ENCODE assay signal across 13 cellular contexts in genomic region chr2:217927601-217928323, GRCh38.
DNase-seq lines count a peak whose midpoint lies in the region; ATAC-seq and TF ChIP-seq lines count a peak whose summit lies in the region.
"Had no signal": no experiment of that assay in that cellular context is flagged by ENCODE, and none has a peak within 500 bp of the region (broad histone marks: within the 10 kb centered on the region; RNA-seq: fewer than 3 reads in every experiment).

No MANE protein-coding gene starts in this region.

- peak overlapping the region; percentile 27 to 71 (median 66) for H3K9ac ChIP-seq in skeletal muscle tissue (ENCODE audit: low read depth in 1 of 3, low read length in 3 of 3)

- H3K27me3 ChIP-seq in AG04450 (ENCODE audit: control insufficient read depth, insufficient read depth, low read length) (no peaks in the 10 kb centered on the region), right lobe of liver (no peaks in the 10 kb centered on the region), skeletal muscle tissue (ENCODE audit: control insufficient read depth in 3 of 3, insufficient read depth in 3 of 3, low read length in 3 of 3) (no peaks in the 10 kb centered on the region)

- H3K36me3 ChIP-seq in right lobe of liver (peaks cover 0 to 9% (median 0%) of the 10 kb centered on the region in 4 donors), skeletal muscle tissue (ENCODE audit: control insufficient read depth in 3 of 3, insufficient read depth in 3 of 3, low read length in 3 of 3) (no peaks in the 10 kb centered on the region)

- no peak overlapping the region for H3K27ac Mint-ChIP-seq in mesothelial cell of epicardium
- H3K27ac Mint-ChIP-seq: activated B cell treated with CpG ODN at 0.5 μM for 24 hours; activated naive CD8-positive, alpha-beta T cell treated with anti-CD3 and anti-CD28 coated beads, Interleukin-2, amount 50 U/mL, for 24 hours had no signal

- no peaks in the 10 kb centered on the region for H3K9me3 Mint-ChIP-seq in mesothelial cell of epicardium
- H3K9me3 Mint-ChIP-seq: activated B cell treated with CpG ODN at 0.5 μM for 24 hours; activated naive CD8-positive, alpha-beta T cell treated with anti-CD3 and anti-CD28 coated beads, Interleukin-2, amount 50 U/mL, for 24 hours had no signal

- no peak for ATAC-seq in right lobe of liver
- no peak for ATAC-seq in GM21529 (IDR thresholded peaks at IDR 0.05; ENCODE audit: unreplicated experiment)
- ATAC-seq: activated naive CD8-positive, alpha-beta T cell treated with anti-CD3 and anti-CD28 coated beads, Interleukin-2, amount 50 U/mL, for 24 hours had no signal

- H3K4me1 ChIP-seq in right lobe of liver: peaks cover 0 to 87% (median 38%) of the 10 kb centered on the region in 4 donors
- H3K4me1 ChIP-seq in skeletal muscle tissue (ENCODE audit: control insufficient read depth in 3 of 3, insufficient read depth in 3 of 3, low read length in 3 of 3): peaks cover 74 to 84% (median 76%) of the 10 kb centered on the region in 3 donors

- TF ChIP-seq CTCF in AG04450 (IDR thresholded peaks at IDR 0.05; ENCODE audit: low read depth, low read length) (no peak), right lobe of liver (IDR thresholded peaks at IDR 0.05) (no peak), mesothelial cell of epicardium (IDR thresholded peaks at IDR 0.05; ENCODE audit: unreplicated experiment) (no peak)

- CTCF ChIA-PET in AG04450 (lab: Charles Lee): no interaction called here

- no peaks in the 10 kb centered on the region for H3K36me3 Mint-ChIP-seq in mesothelial cell of epicardium

- H3K4me3 Mint-ChIP-seq in mesothelial cell of epicardium: no peak overlapping the region
- H3K4me3 Mint-ChIP-seq: activated B cell treated with CpG ODN at 0.5 μM for 24 hours; activated naive CD8-positive, alpha-beta T cell treated with anti-CD3 and anti-CD28 coated beads, Interleukin-2, amount 50 U/mL, for 24 hours had no signal

- WGBS in right lobe of liver (ENCODE audit: insufficient coverage, low coverage, low lambda C conversion rate, missing lambda C conversion rate): 52% methylated on average over 2 of the region's 2 CpGs

- H3K4me1 Mint-ChIP-seq in mesothelial cell of epicardium: peaks cover 71% of the 10 kb centered on the region
- H3K4me1 Mint-ChIP-seq: activated B cell treated with CpG ODN at 0.5 μM for 24 hours had no signal

- peak overlapping the region; percentile 39 for H3K27ac ChIP-seq in AG04450 (ENCODE audit: low read depth, low read length)
- H3K27ac ChIP-seq in cingulate gyrus (ENCODE audit: low read depth, low read length): peak overlapping the region; percentile 1
- peak overlapping the region; percentile 89 to 97 (median 92) for H3K27ac ChIP-seq in right lobe of liver
- peak overlapping the region; percentile 87 for H3K27ac ChIP-seq in skeletal muscle tissue (ENCODE audit: low read depth, low read length)

- DNase-seq in AG04450 (ENCODE audit: low read depth, low spot score) (no peak), right lobe of liver (no peak), NCI-H526 (lab: John Stamatoyannopoulos, UW) (no peak), mesothelial cell of epicardium (ENCODE audit: low spot score in 2 of 2, unreplicated experiment in 2 of 2) (no peak), kidney glomerular epithelial cell (lab: John Stamatoyannopoulos, UW) (no peak)
- DNase-seq: activated B cell treated with CpG ODN at 0.5 μM for 24 hours; activated naive CD8-positive, alpha-beta T cell treated with anti-CD3 and anti-CD28 coated beads, Interleukin-2, amount 50 U/mL, for 24 hours; AML-193; effector memory CD4-positive, alpha-beta T cell; NCI-H2171 had no signal

- H3K9me3 ChIP-seq in AG04450 (ENCODE audit: control insufficient read depth, insufficient read depth, low read length): no peaks in the 10 kb centered on the region; the same call in 1 of the 2 replicates
- no peaks in the 10 kb centered on the region for H3K9me3 ChIP-seq in right lobe of liver
- no peaks in the 10 kb centered on the region for H3K9me3 ChIP-seq in skeletal muscle tissue (ENCODE audit: control insufficient read depth in 3 of 3, low read length in 3 of 3)

- POLR2A ChIA-PET in AG04450 (lab: Yijun Ruan, JAX): no interaction called here

- H3K4me3 ChIP-seq in AG04450 (ENCODE audit: low read depth, low read length) (no peak overlapping the region), right lobe of liver (no peak overlapping the region), skeletal muscle tissue (ENCODE audit: low read length in 3 of 3) (peak overlapping the region in 1 of 3 donors; percentile 13)

- H3K27me3 Mint-ChIP-seq in mesothelial cell of epicardium (ENCODE audit: low read depth): no peaks in the 10 kb centered on the region

- intact Hi-C loops in right lobe of liver (cut with DNase I): no loop called here

- no peak for TF ChIP-seq POLR2A in right lobe of liver (IDR thresholded peaks at IDR 0.05)

Comparison
In these comparisons a context has a peak if more than half of its experiments do, and no peak if none do; other contexts are left out.
1. H3K27ac ChIP-seq: peak in every context shown above with its lines; median percentile 92 in right lobe of liver; 87 in skeletal muscle tissue; 39 in AG04450; 1 in cingulate gyrus.